Comparison of ENCODE assay signal across 28 cellular contexts in genomic region chr2:80547344-80547743, GRCh38.
DNase-seq lines count a peak whose midpoint lies in the region; ATAC-seq, FAIRE-seq and TF ChIP-seq lines count a peak whose summit lies in the region.
"Had no signal": no experiment of that assay in that cellular context is flagged by ENCODE, and none has a peak within 500 bp of the region (broad histone marks: within the 10 kb centered on the region; RNA-seq: fewer than 3 reads in every experiment).

No MANE protein-coding gene starts in this region.

- H3K4ac ChIP-seq in H9 (ENCODE audit: low read depth, low read length): no peak overlapping the region

- CTCF ChIA-PET in K562 (lab: Yijun Ruan, JAX; ENCODE audit: low intra/inter-chr PET ratio): no interaction called here

- H2BK15ac ChIP-seq in H9 (ENCODE audit: low read depth, low read length): no peak overlapping the region

- no peak overlapping the region for H2AFZ ChIP-seq in H9 (ENCODE audit: low read length)
- H2AFZ ChIP-seq in K562 (ENCODE audit: low read depth, low read length): no peak overlapping the region

- no peaks in the 10 kb centered on the region for H3K27me3 Mint-ChIP-seq in H9 (ENCODE audit: low read depth)
- H3K27me3 Mint-ChIP-seq: CD4-positive, alpha-beta memory T cell; CD4-positive, CD25-positive, alpha-beta regulatory T cell; CD8-positive, alpha-beta memory T cell had no signal

- no peak overlapping the region for H2BK20ac ChIP-seq in H9 (ENCODE audit: low read depth, low read length, poor library complexity, severe bottlenecking)

- no peak overlapping the region for H4K5ac ChIP-seq in H9 (ENCODE audit: insufficient read length, low read depth, low read length)

- no peak for TF ChIP-seq EP300 in K562 (IDR thresholded peaks at IDR 0.05; ENCODE audit: low read length)

- peak overlapping the region in 2 of 3 experiments; percentile 41 to 79; a peak in 4 of 7 replicates for H3K27ac Mint-ChIP-seq in H9
- H3K27ac Mint-ChIP-seq: CD14-positive monocyte; CD4-positive, alpha-beta memory T cell; CD4-positive, CD25-positive, alpha-beta regulatory T cell; CD8-positive, alpha-beta memory T cell had no signal

- FAIRE-seq in K562 (lab: Jason Lieb, UNC): no peak
- FAIRE-seq: A204.1, GM12878, GM12892, GM18507 had no signal

- no peak overlapping the region for H3K23ac ChIP-seq in H9 (ENCODE audit: insufficient read length, low read depth, low read length)

- no peaks in the 10 kb centered on the region; a peak in 1 of 7 replicates for H3K36me3 Mint-ChIP-seq in H9 (ENCODE audit: insufficient read depth in 1 of 3, low read depth in 3 of 3)
- H3K36me3 Mint-ChIP-seq: CD14-positive monocyte; CD4-positive, alpha-beta memory T cell; CD4-positive, CD25-positive, alpha-beta regulatory T cell; CD8-positive, alpha-beta memory T cell had no signal

- intact Hi-C loops in K562 (cut with micrococcal nuclease) (no loop called here), testis (cut with DNase I; ENCODE audit: low total_unique reads) (no loop called here)

- no peak overlapping the region for H2AK5ac ChIP-seq in H9 (ENCODE audit: insufficient read length, low read length)

- no peak overlapping the region for H3T11ph ChIP-seq in H9 (ENCODE audit: low read length)

- H3K4me3 ChIP-seq in K562 (no peak overlapping the region), testis (no peak overlapping the region)
- H3K4me3 ChIP-seq: BLaER1, GM12878 had no signal

- BruUV-seq in K562 (replicated peaks; lab: Mats Ljungman, UMichigan): no TSS peak

- no peak overlapping the region for H4K8ac ChIP-seq in H9 (replicated peaks; ENCODE audit: insufficient read length, low read depth, low read length)

- H3K27me3 ChIP-seq in H9 (ENCODE audit: insufficient read depth, low read length): no peaks in the 10 kb centered on the region
- H3K27me3 ChIP-seq in K562 (ENCODE audit: control insufficient read depth in 2 of 2, insufficient read depth in 2 of 2, low read length in 2 of 2): no peaks in the 10 kb centered on the region
- H3K27me3 ChIP-seq in testis: no peaks in the 10 kb centered on the region
- H3K27me3 ChIP-seq: BE2C, BLaER1 had no signal

- TF ChIP-seq CTCF in H9 (conservative IDR thresholded peaks at IDR 0.05): no peak
- TF ChIP-seq CTCF in K562 (IDR thresholded peaks at IDR 0.05 in 2 of 3, conservative IDR thresholded peaks at IDR 0.05 in 1 of 3; ENCODE audit: insufficient read depth in 2 of 3, low read depth in 1 of 3, low read length in 3 of 3): no peak
- TF ChIP-seq CTCF in testis (IDR thresholded peaks at IDR 0.05): no peak

- no peak for TF ChIP-seq RAD21 in K562 (CRISPR knock-in tag; conservative IDR thresholded peaks at IDR 0.05 in 1 of 2, IDR thresholded peaks at IDR 0.05 in 1 of 2)

- no peaks in the 10 kb centered on the region for H3K9me3 ChIP-seq in H9 (ENCODE audit: control insufficient read depth, low read depth, low read length)
- H3K9me3 ChIP-seq in K562 (replicated peaks; ENCODE audit: control insufficient read depth, insufficient read depth, low read depth, low read length): no peaks in the 10 kb centered on the region
- H3K9me3 ChIP-seq in testis: no peaks in the 10 kb centered on the region
- H3K9me3 ChIP-seq: BE2C, BLaER1 had no signal

- no peaks in the 10 kb centered on the region for H3K79me2 ChIP-seq in H9 (ENCODE audit: insufficient read depth, low read length)
- no peaks in the 10 kb centered on the region for H3K79me2 ChIP-seq in K562 (ENCODE audit: control insufficient read depth, insufficient read depth, low read length)

- no peak overlapping the region for H3K14ac ChIP-seq in H9 (ENCODE audit: insufficient read depth, low read length)

- H4K91ac ChIP-seq in H9 (ENCODE audit: insufficient read length, low read depth, low read length): no peak overlapping the region

- no peaks in the 10 kb centered on the region for H3K36me3 ChIP-seq in K562 (ENCODE audit: control insufficient read depth, insufficient read depth, low read length)
- no peaks in the 10 kb centered on the region for H3K36me3 ChIP-seq in testis (ENCODE audit: low read depth, missing control alignments)
- H3K36me3 ChIP-seq: BE2C, BLaER1 had no signal

- peaks cover 28 to 29% of the 10 kb centered on the region in 2 experiments for H3K4me1 Mint-ChIP-seq in H9
- H3K4me1 Mint-ChIP-seq: CD14-positive monocyte; CD4-positive, alpha-beta memory T cell; CD4-positive, CD25-positive, alpha-beta regulatory T cell; CD8-positive, alpha-beta memory T cell had no signal

- no peaks in the 10 kb centered on the region for H4K20me1 ChIP-seq in H9 (ENCODE audit: control insufficient read depth, insufficient read depth, insufficient read length)
- H4K20me1 ChIP-seq in K562 (replicated peaks; ENCODE audit: control insufficient read depth, insufficient read depth, low read length): no peaks in the 10 kb centered on the region
- H4K20me1 ChIP-seq: BLaER1 had no signal

- DNase-seq in NOMO-1 treated with DMSO at 0.1 percent for 48 hours (lab: John Stamatoyannopoulos, UW; ENCODE audit: unreplicated experiment) (peak; percentile 58), NOMO-1 treated with dmso at 0.1 percent for 144 hours (lab: John Stamatoyannopoulos, UW; ENCODE audit: unreplicated experiment) (no peak), H9 (no peak), K562 (ENCODE audit: extremely low read depth in 1 of 4, low spot score in 3 of 4) (no peak), testis (no peak), RPMI8226 (no peak)
- DNase-seq in activated T-cell treated with anti-CD3 and anti-CD28 coated beads, Interleukin-2, amount 50 U/mL, for 1 hour: no peak
- DNase-seq: 8988T; ACHN; BE2C; C1 segment of cervical spinal cord; CD4-positive, alpha-beta memory T cell; CD4-positive, CD25-positive, alpha-beta regulatory T cell; CD8-positive, alpha-beta memory T cell; COR-L47; DMS 273 treated with DMSO at 0.1 percent for 48 hours; DMS153; DMS53; DMS79; DND-41; EL; GDM1 had no signal

- H3K4me2 ChIP-seq in H9 (ENCODE audit: insufficient read depth, insufficient read length, low read length) (no peak overlapping the region), K562 (ENCODE audit: insufficient read depth, low read length) (no peak overlapping the region)
- H3K4me2 ChIP-seq: BLaER1 had no signal

- no peak overlapping the region for H2BK120ac ChIP-seq in H9 (ENCODE audit: low read depth, low read length, poor library complexity, severe bottlenecking)

- H2BK12ac ChIP-seq in H9 (ENCODE audit: insufficient read length, low read depth, low read length): no peak overlapping the region

- no peak overlapping the region for H3K18ac ChIP-seq in H9 (ENCODE audit: insufficient read length, low read depth, low read length)

- no peak overlapping the region for H3K4me3 Mint-ChIP-seq in H9
- H3K4me3 Mint-ChIP-seq: CD14-positive monocyte; CD4-positive, alpha-beta memory T cell; CD8-positive, alpha-beta memory T cell had no signal

- no peaks in the 10 kb centered on the region for H3K23me2 ChIP-seq in H9 (ENCODE audit: insufficient read length, low read depth, low read length, poor library complexity, severe bottlenecking)

- ATAC-seq in K562: no peak
- ATAC-seq: GM12878 had no signal

- no peak overlapping the region for H3K56ac ChIP-seq in H9 (ENCODE audit: insufficient read length, low read depth, low read length)

- no peak overlapping the region for H2BK5ac ChIP-seq in H9 (ENCODE audit: insufficient read length, low read length)

- no peak for TF ChIP-seq POLR2A in K562 (conservative IDR thresholded peaks at IDR 0.05)
- TF ChIP-seq POLR2A in testis (IDR thresholded peaks at IDR 0.05): no peak

- in situ Hi-C loops in K562 (cut with MboI): no loop called here

- H3K9me3 Mint-ChIP-seq in H9: no peaks in the 10 kb centered on the region

- POLR2A ChIA-PET in K562 (lab: Yijun Ruan, JAX): no interaction called here

- H3K9me1 ChIP-seq in K562 (ENCODE audit: control insufficient read depth, insufficient read depth, low read length): no peaks in the 10 kb centered on the region

- no peaks in the 10 kb centered on the region for H3K79me1 ChIP-seq in H9 (ENCODE audit: insufficient read depth, low read depth, low read length, poor library complexity, severe bottlenecking)

- H3K4me1 ChIP-seq in H9 (ENCODE audit: insufficient read depth, low read length) (peaks cover 6% of the 10 kb centered on the region; the same call in 1 of the 2 replicates), K562 (replicated peaks in 1 of 2; ENCODE audit: control insufficient read depth in 2 of 2, insufficient read depth in 2 of 2, low read length in 2 of 2) (no peaks in the 10 kb centered on the region), testis (no peaks in the 10 kb centered on the region)
- H3K4me1 ChIP-seq: BE2C, BLaER1 had no signal

- H3K27ac ChIP-seq in H9 (ENCODE audit: insufficient read length, low read depth, low read length) (no peak overlapping the region), K562 (ENCODE audit: extremely low read depth, low read depth, low read length) (no peak overlapping the region), testis (no peak overlapping the region)
- H3K27ac ChIP-seq: BLaER1 had no signal

- H3K9ac ChIP-seq in H9 (ENCODE audit: extremely low read depth, insufficient read length, low read length): no peak overlapping the region
- H3K9ac ChIP-seq in K562 (ENCODE audit: insufficient read depth in 1 of 2, low read depth in 2 of 2, low read length in 2 of 2): no peak overlapping the region
- H3K9ac ChIP-seq: BLaER1 had no signal

TF ChIP-seq in K562, 482 proteins besides CTCF, POLR2A, EP300 and RAD21 (continues in another document):
- TF ChIP-seq ZNF639 (CRISPR knock-in tag; conservative IDR thresholded peaks at IDR 0.05 in 1 of 2, IDR thresholded peaks at IDR 0.05 in 1 of 2): no peak
- TF ChIP-seq BCOR (IDR thresholded peaks at IDR 0.05): no peak
